8 cellular contexts compared by ENCODE assay signal in genomic region chr7:120337308-120337907, GRCh38.
DNase-seq lines count a peak whose midpoint lies in the region; ATAC-seq and TF ChIP-seq lines count a peak whose summit lies in the region.

No MANE protein-coding gene starts in this region.

- no peaks in the 10 kb centered on the region for H3K36me3 Mint-ChIP-seq in chondrocyte (ENCODE audit: low read depth)
- no peaks in the 10 kb centered on the region for H3K36me3 Mint-ChIP-seq in effector memory CD8-positive, alpha-beta T cell (ENCODE audit: insufficient read depth)
- no peaks in the 10 kb centered on the region for H3K36me3 Mint-ChIP-seq in CD8-positive, alpha-beta T cell

- peak; percentile 49 for ATAC-seq in GM21423 (IDR thresholded peaks at IDR 0.05; ENCODE audit: unreplicated experiment)
- no peak for ATAC-seq in stimulated activated naive CD8-positive, alpha-beta T cell treated with anti-CD3 and anti-CD28 coated beads, Interleukin-15, amount 100 ng/mL, for 72 hours
- no peak for ATAC-seq in effector memory CD8-positive, alpha-beta T cell (replicated peaks)
- ATAC-seq in CD8-positive, alpha-beta T cell = no peak

- H3K4me1 Mint-ChIP-seq in chondrocyte (ENCODE audit: low read depth) = peaks cover 4% of the 10 kb centered on the region
- H3K4me1 Mint-ChIP-seq in stimulated activated naive CD8-positive, alpha-beta T cell treated with anti-CD3 and anti-CD28 coated beads, Interleukin-15, amount 100 ng/mL, for 72 hours = no peaks in the 10 kb centered on the region
- no peaks in the 10 kb centered on the region for H3K4me1 Mint-ChIP-seq in effector memory CD8-positive, alpha-beta T cell (ENCODE audit: low read depth in 2 of 2)
- no peaks in the 10 kb centered on the region for H3K4me1 Mint-ChIP-seq in CD8-positive, alpha-beta T cell (ENCODE audit: low read depth)

- H3K27me3 ChIP-seq in CD8-positive, alpha-beta T cell (ENCODE audit: insufficient read depth, low read length) = no peaks in the 10 kb centered on the region

- no peaks in the 10 kb centered on the region for H3K9me3 Mint-ChIP-seq in chondrocyte (ENCODE audit: low read depth)
- H3K9me3 Mint-ChIP-seq in stimulated activated naive CD8-positive, alpha-beta T cell treated with anti-CD3 and anti-CD28 coated beads, Interleukin-15, amount 100 ng/mL, for 72 hours = no peaks in the 10 kb centered on the region
- no peaks in the 10 kb centered on the region for H3K9me3 Mint-ChIP-seq in effector memory CD8-positive, alpha-beta T cell
- no peaks in the 10 kb centered on the region for H3K9me3 Mint-ChIP-seq in CD8-positive, alpha-beta T cell

- intact Hi-C loops in CD8-positive, alpha-beta T cell (cut with DNase I, micrococcal nuclease) = no loop called here

- H3K27ac ChIP-seq in CD8-positive, alpha-beta T cell (ENCODE audit: low read depth, low read length) = no peak overlapping the region

- no peak overlapping the region for H3K4me3 Mint-ChIP-seq in chondrocyte (ENCODE audit: unreplicated experiment)
- H3K4me3 Mint-ChIP-seq in stimulated activated naive CD8-positive, alpha-beta T cell treated with anti-CD3 and anti-CD28 coated beads, Interleukin-15, amount 100 ng/mL, for 72 hours = no peak overlapping the region
- no peak overlapping the region for H3K4me3 Mint-ChIP-seq in effector memory CD8-positive, alpha-beta T cell
- H3K4me3 Mint-ChIP-seq in CD8-positive, alpha-beta T cell = no peak overlapping the region

- CTCF ChIA-PET in CD8-positive, alpha-beta T cell (lab: Charles Lee) = no interaction called here

- DNase-seq in EL (peak; percentile 0), Kasumi-1 (lab: John Stamatoyannopoulos, UW) (peak; percentile 42 to 64), chondrocyte (ENCODE audit: low spot score) (no peak), NCI-H1092 (lab: John Stamatoyannopoulos, UW) (no peak)
- DNase-seq in stimulated activated naive CD8-positive, alpha-beta T cell treated with anti-CD3 and anti-CD28 coated beads, Interleukin-15, amount 100 ng/mL, for 72 hours = no peak
- DNase-seq in effector memory CD8-positive, alpha-beta T cell = no peak
- DNase-seq in CD8-positive, alpha-beta T cell = no peak

- no peak overlapping the region for H3K27ac Mint-ChIP-seq in chondrocyte (ENCODE audit: unreplicated experiment)
- no peak overlapping the region for H3K27ac Mint-ChIP-seq in stimulated activated naive CD8-positive, alpha-beta T cell treated with anti-CD3 and anti-CD28 coated beads, Interleukin-15, amount 100 ng/mL, for 72 hours
- H3K27ac Mint-ChIP-seq in effector memory CD8-positive, alpha-beta T cell = no peak overlapping the region
- H3K27ac Mint-ChIP-seq in CD8-positive, alpha-beta T cell = no peak overlapping the region

- H3K9me3 ChIP-seq in CD8-positive, alpha-beta T cell (ENCODE audit: low read length) = no peaks in the 10 kb centered on the region

- H3K4me1 ChIP-seq in CD8-positive, alpha-beta T cell (ENCODE audit: insufficient read depth, low read length) = no peaks in the 10 kb centered on the region

- H3K36me3 ChIP-seq in CD8-positive, alpha-beta T cell (ENCODE audit: insufficient read depth, low read length) = no peaks in the 10 kb centered on the region

- no peaks in the 10 kb centered on the region for H3K27me3 Mint-ChIP-seq in chondrocyte (ENCODE audit: low read depth)
- no peaks in the 10 kb centered on the region for H3K27me3 Mint-ChIP-seq in stimulated activated naive CD8-positive, alpha-beta T cell treated with anti-CD3 and anti-CD28 coated beads, Interleukin-15, amount 100 ng/mL, for 72 hours
- no peaks in the 10 kb centered on the region for H3K27me3 Mint-ChIP-seq in effector memory CD8-positive, alpha-beta T cell
- no peaks in the 10 kb centered on the region for H3K27me3 Mint-ChIP-seq in CD8-positive, alpha-beta T cell (ENCODE audit: low read depth)

- no peak overlapping the region for H3K4me3 ChIP-seq in CD8-positive, alpha-beta T cell (ENCODE audit: low read depth, low read length)

- POLR2A ChIA-PET in CD8-positive, alpha-beta T cell (lab: Charles Lee) = no interaction called here

- peak; percentile 79 for TF ChIP-seq CTCF in chondrocyte (IDR thresholded peaks at IDR 0.05)
- TF ChIP-seq CTCF in CD8-positive, alpha-beta T cell (IDR thresholded peaks at IDR 0.05) = no peak

Comparison
In these comparisons a context has a peak if more than half of its experiments do, and no peak if none do; other contexts are left out.
1. DNase-seq: peak in EL (single experiment) and Kasumi-1 (2 of 2); none in chondrocyte (single experiment), NCI-H1092 (single experiment), stimulated activated naive CD8-positive, alpha-beta T cell treated with anti-CD3 and anti-CD28 coated beads, Interleukin-15, amount 100 ng/mL, for 72 hours (0 of 2), effector memory CD8-positive, alpha-beta T cell (0 of 3) and CD8-positive, alpha-beta T cell (0 of 7).